ENCODE assay signal across 8 cellular contexts in genomic region chr12:538731-539539, GRCh38.
DNase-seq lines count a peak whose midpoint lies in the region; ATAC-seq lines count a peak whose summit lies in the region.

No MANE protein-coding gene starts in this region.

- no peaks in the 10 kb centered on the region for H3K9me3 Mint-ChIP-seq in activated naive CD4-positive, alpha-beta T cell treated with anti-CD3 and anti-CD28 coated beads, Interleukin-2, amount 50 U/mL, for 24 hours

- peak; percentile 69 to 74 for ATAC-seq in right cardiac atrium
- no peak for ATAC-seq in aorta (ENCODE audit: low FRiP score)

- 14% methylated on average over 10 of the region's 10 CpGs for WGBS in right cardiac atrium
- WGBS in aorta, 2 donors = 19 to 27% methylated on average over 10 of the region's 10 CpGs

- intact Hi-C loops in right cardiac atrium (cut with DNase I) = no loop called here
- intact Hi-C loops in aorta (cut with DNase I) = loop anchor here in 1 of 2 donors (5.0 kb wide), 1 partner anchor 37 kb away; no protein-coding TSS in a partner anchor

- H3K36me3 ChIP-seq in aorta (ENCODE audit: control insufficient read depth in 1 of 2, insufficient read depth in 2 of 2, low read length in 1 of 2) (no peaks in the 10 kb centered on the region), HAP-1 (replicated peaks) (no peaks in the 10 kb centered on the region)

- peaks cover 27% of the 10 kb centered on the region for H3K4me1 Mint-ChIP-seq in activated naive CD4-positive, alpha-beta T cell treated with anti-CD3 and anti-CD28 coated beads, Interleukin-2, amount 50 U/mL, for 24 hours

- in situ Hi-C loops in HAP-1 (cut with MboI; ENCODE audit: low sequenced_read_pairs) = no loop called here

- H3K27me3 Mint-ChIP-seq in activated naive CD4-positive, alpha-beta T cell treated with anti-CD3 and anti-CD28 coated beads, Interleukin-2, amount 50 U/mL, for 24 hours = no peaks in the 10 kb centered on the region

- H3K27ac ChIP-seq in right cardiac atrium (ENCODE audit: low read length) (peak overlapping the region; percentile 3), aorta (ENCODE audit: low read depth in 1 of 2, low read length in 2 of 2) (no peak overlapping the region)

- H3K4me1 ChIP-seq in right cardiac atrium (ENCODE audit: control insufficient read depth, insufficient read depth, low read length) (peaks cover 4% of the 10 kb centered on the region), aorta (ENCODE audit: control insufficient read depth in 1 of 2, insufficient read depth in 2 of 2, low read length in 2 of 2) (peaks cover 0 to 10% of the 10 kb centered on the region in 2 donors), HAP-1 (peaks cover 15% of the 10 kb centered on the region)

- H3K27ac Mint-ChIP-seq in activated naive CD4-positive, alpha-beta T cell treated with anti-CD3 and anti-CD28 coated beads, Interleukin-2, amount 50 U/mL, for 24 hours = peak overlapping the region; percentile 19

- H3K36me3 Mint-ChIP-seq in activated naive CD4-positive, alpha-beta T cell treated with anti-CD3 and anti-CD28 coated beads, Interleukin-2, amount 50 U/mL, for 24 hours = no peaks in the 10 kb centered on the region

- H3K9me3 ChIP-seq in right cardiac atrium (ENCODE audit: control insufficient read depth, low read length) (no peaks in the 10 kb centered on the region), aorta (ENCODE audit: control insufficient read depth, low read length) (no peaks in the 10 kb centered on the region), HAP-1 (no peaks in the 10 kb centered on the region)

- peak overlapping the region; percentile 61 for H3K4me3 Mint-ChIP-seq in activated naive CD4-positive, alpha-beta T cell treated with anti-CD3 and anti-CD28 coated beads, Interleukin-2, amount 50 U/mL, for 24 hours

- H3K4me3 ChIP-seq in right cardiac atrium (ENCODE audit: low read length) = no peak overlapping the region
- H3K4me3 ChIP-seq in aorta (ENCODE audit: low read length in 2 of 2) = no peak overlapping the region
- no peak overlapping the region for H3K4me3 ChIP-seq in HAP-1

- peak; percentile 83 for DNase-seq in DMS79 (lab: John Stamatoyannopoulos, UW)
- peak; percentile 44 for DNase-seq in NCI-H1092 (lab: John Stamatoyannopoulos, UW)
- DNase-seq in right cardiac atrium = peak; percentile 76 to 91 (median 91)
- peak; percentile 86 to 87 for DNase-seq in aorta
- no peak for DNase-seq in 8988T
- no peak for DNase-seq in HAP-1 (ENCODE audit: low spot score in 2 of 2)
- no peak for DNase-seq in NCI-H146 treated with DMSO at 0.1 percent for 48 hours (lab: John Stamatoyannopoulos, UW; ENCODE audit: unreplicated experiment)

- H3K27me3 ChIP-seq in right cardiac atrium (ENCODE audit: control insufficient read depth, insufficient read depth) (no peaks in the 10 kb centered on the region), aorta (ENCODE audit: control insufficient read depth in 1 of 2, insufficient read depth in 2 of 2, low read length in 1 of 2) (no peaks in the 10 kb centered on the region), HAP-1 (ENCODE audit: low read depth) (no peaks in the 10 kb centered on the region)

Comparison
In these comparisons a context has a peak if more than half of its experiments do, and no peak if none do; other contexts are left out.
1. DNase-seq: peak in DMS79 (single experiment), NCI-H1092 (single experiment), right cardiac atrium (3 of 3) and aorta (2 of 2); none in 8988T (single experiment), HAP-1 (0 of 2) and NCI-H146 treated with DMSO at 0.1 percent for 48 hours (single experiment).